In genomic region chr6:897561-898207, GRCh38 we compare ENCODE assay signal across 19 cellular contexts.
"Had no signal": no experiment of that assay in that cellular context is flagged by ENCODE, and none has a peak within 500 bp of the region (broad histone marks: within the 10 kb centered on the region; RNA-seq: fewer than 3 reads in every experiment).

No MANE protein-coding gene starts in this region.

- H3K36me3 Mint-ChIP-seq: activated naive CD8-positive, alpha-beta T cell treated with anti-CD3 and anti-CD28 coated beads for 36 hours; naive thymus-derived CD4-positive, alpha-beta T cell; type B pancreatic cell had no signal

- ATAC-seq: esophagus mucosa; gastrocnemius medialis; heart right ventricle; left ventricle myocardium superior; mucosa of descending colon; naive thymus-derived CD4-positive, alpha-beta T cell; pancreas; right lobe of liver had no signal

- H3K9me3 Mint-ChIP-seq: activated naive CD8-positive, alpha-beta T cell treated with anti-CD3 and anti-CD28 coated beads for 36 hours; dendritic cell treated with granulocyte-macrophage colony-stimulating factor and Interleukin-4, amounts not matched to agents 40 ng/mL and 50 ng/mL, for 4 days; type B pancreatic cell had no signal

- FAIRE-seq: pancreas, small intestine had no signal

- DNase-seq: activated CD4-positive, alpha-beta T cell treated with anti-CD3 and anti-CD28 coated beads, Interleukin-2, amount 50 U/mL, for 4 hours; activated naive CD8-positive, alpha-beta T cell treated with anti-CD3 and anti-CD28 coated beads for 36 hours; amniotic stem cell; effector CD8-positive, alpha-beta T cell; gastrocnemius medialis; heart right ventricle; left ventricle myocardium superior; mesenchymal stem cell; mucosa of descending colon; naive thymus-derived CD4-positive, alpha-beta T cell; pancreas; right lobe of liver; small intestine; stimulated activated CD4-positive, alpha-beta T cell treated with anti-CD3 and anti-CD28 coated beads, Interleukin-15, amount 100 ng/mL, for 24 hours; stimulated activated CD4-positive, alpha-beta T cell treated with anti-CD3 and anti-CD28 coated beads, Interleukin-2, amount 100 ng/mL, for 48 hours; stomach had no signal

- H3K4me3 Mint-ChIP-seq: activated naive CD8-positive, alpha-beta T cell treated with anti-CD3 and anti-CD28 coated beads for 36 hours; dendritic cell treated with granulocyte-macrophage colony-stimulating factor and Interleukin-4, amounts not matched to agents 40 ng/mL and 50 ng/mL, for 4 days; type B pancreatic cell had no signal

- H3K4me1 Mint-ChIP-seq: activated naive CD8-positive, alpha-beta T cell treated with anti-CD3 and anti-CD28 coated beads for 36 hours had no signal

- H3K27ac Mint-ChIP-seq: activated naive CD8-positive, alpha-beta T cell treated with anti-CD3 and anti-CD28 coated beads for 36 hours; dendritic cell treated with granulocyte-macrophage colony-stimulating factor and Interleukin-4, amounts not matched to agents 40 ng/mL and 50 ng/mL, for 4 days; naive thymus-derived CD4-positive, alpha-beta T cell; type B pancreatic cell had no signal
